In genomic region chr4:126405369-126405982, GRCh38 we compare ENCODE assay signal across 8 cellular contexts.
DNase-seq lines count a peak whose midpoint lies in the region; ATAC-seq and TF ChIP-seq lines count a peak whose summit lies in the region.

No MANE protein-coding gene starts in this region.

- H3K36me3 ChIP-seq in NT2/D1 (ENCODE audit: insufficient read depth, insufficient read length, low read length) (no peaks in the 10 kb centered on the region), left ventricle myocardium inferior (no peaks in the 10 kb centered on the region), prostate gland (no peaks in the 10 kb centered on the region)

- intact Hi-C loops in left ventricle myocardium inferior (cut with micrococcal nuclease) (no loop called here), prostate gland (cut with DNase I) (no loop called here)

- H3K4me3 ChIP-seq in NT2/D1 (ENCODE audit: insufficient read length, low read depth) (no peak overlapping the region), left ventricle myocardium inferior (no peak overlapping the region), prostate gland (no peak overlapping the region)

- ATAC-seq in GM21786 (IDR thresholded peaks at IDR 0.05; ENCODE audit: unreplicated experiment) (peak; percentile 80), HG02798 (IDR thresholded peaks at IDR 0.05; ENCODE audit: poor library complexity, unreplicated experiment) (no peak)
- ATAC-seq in activated CD4-positive, CD25-positive, alpha-beta regulatory T cell treated with anti-CD3 and anti-CD28 coated beads, Interleukin-2, amount 50 U/mL, for 24 hours = no peak
- no peak for ATAC-seq in stimulated activated naive CD8-positive, alpha-beta T cell treated with anti-CD3 and anti-CD28 coated beads, Interleukin-15, Interleukin-2, amounts not matched to agents 100 U/mL and 50 U/mL, for 24 hours

- no peak for TF ChIP-seq POLR2A in prostate gland (IDR thresholded peaks at IDR 0.05)

- H3K27ac ChIP-seq in left ventricle myocardium inferior (replicated peaks) (no peak overlapping the region), prostate gland (no peak overlapping the region)

- no peak overlapping the region for H3K9ac ChIP-seq in NT2/D1 (ENCODE audit: insufficient read length, low read depth)

- H3K27me3 ChIP-seq in NT2/D1 (ENCODE audit: insufficient read depth, insufficient read length) (no peaks in the 10 kb centered on the region), left ventricle myocardium inferior (ENCODE audit: low read depth) (no peaks in the 10 kb centered on the region), prostate gland (replicated peaks; ENCODE audit: insufficient read depth) (no peaks in the 10 kb centered on the region)

- WGBS in prostate gland = 63% methylated on average over 2 of the region's 2 CpGs

- H3K4me1 ChIP-seq in NT2/D1 (ENCODE audit: insufficient read depth, insufficient read length) = no peaks in the 10 kb centered on the region
- H3K4me1 ChIP-seq in left ventricle myocardium inferior = no peaks in the 10 kb centered on the region
- no peaks in the 10 kb centered on the region for H3K4me1 ChIP-seq in prostate gland (replicated peaks)

- DNase-seq in DMS 273 (lab: John Stamatoyannopoulos, UW; ENCODE audit: unreplicated experiment) (peak; percentile 41), NT2/D1 (ENCODE audit: low read depth, low spot score) (peak; percentile 2), left ventricle myocardium inferior (no peak), prostate gland (ENCODE audit: low spot score) (no peak)
- no peak for DNase-seq in stimulated activated naive CD8-positive, alpha-beta T cell treated with anti-CD3 and anti-CD28 coated beads, Interleukin-15, Interleukin-2, amounts not matched to agents 100 U/mL and 50 U/mL, for 24 hours

- H3K9me3 ChIP-seq in NT2/D1 (ENCODE audit: insufficient read depth, low read length) = no peaks in the 10 kb centered on the region
- H3K9me3 ChIP-seq in left ventricle myocardium inferior (replicated peaks) = peaks cover 11% of the 10 kb centered on the region
- no peaks in the 10 kb centered on the region for H3K9me3 ChIP-seq in prostate gland

- peak; percentile 60 for TF ChIP-seq CTCF in left ventricle myocardium inferior (IDR thresholded peaks at IDR 0.05; ENCODE audit: borderline replicate concordance)
- no peak for TF ChIP-seq CTCF in prostate gland (IDR thresholded peaks at IDR 0.05)

Comparison
In these comparisons a context has a peak if more than half of its experiments do, and no peak if none do; other contexts are left out.
1. DNase-seq: peak in DMS 273 (single experiment) and NT2/D1 (single experiment); none in left ventricle myocardium inferior (single experiment), prostate gland (single experiment) and stimulated activated naive CD8-positive, alpha-beta T cell treated with anti-CD3 and anti-CD28 coated beads, Interleukin-15, Interleukin-2, amounts not matched to agents 100 U/mL and 50 U/mL, for 24 hours (single experiment).